Comparison of ENCODE assay signal across 8 cellular contexts in the genomic region with DNA sequence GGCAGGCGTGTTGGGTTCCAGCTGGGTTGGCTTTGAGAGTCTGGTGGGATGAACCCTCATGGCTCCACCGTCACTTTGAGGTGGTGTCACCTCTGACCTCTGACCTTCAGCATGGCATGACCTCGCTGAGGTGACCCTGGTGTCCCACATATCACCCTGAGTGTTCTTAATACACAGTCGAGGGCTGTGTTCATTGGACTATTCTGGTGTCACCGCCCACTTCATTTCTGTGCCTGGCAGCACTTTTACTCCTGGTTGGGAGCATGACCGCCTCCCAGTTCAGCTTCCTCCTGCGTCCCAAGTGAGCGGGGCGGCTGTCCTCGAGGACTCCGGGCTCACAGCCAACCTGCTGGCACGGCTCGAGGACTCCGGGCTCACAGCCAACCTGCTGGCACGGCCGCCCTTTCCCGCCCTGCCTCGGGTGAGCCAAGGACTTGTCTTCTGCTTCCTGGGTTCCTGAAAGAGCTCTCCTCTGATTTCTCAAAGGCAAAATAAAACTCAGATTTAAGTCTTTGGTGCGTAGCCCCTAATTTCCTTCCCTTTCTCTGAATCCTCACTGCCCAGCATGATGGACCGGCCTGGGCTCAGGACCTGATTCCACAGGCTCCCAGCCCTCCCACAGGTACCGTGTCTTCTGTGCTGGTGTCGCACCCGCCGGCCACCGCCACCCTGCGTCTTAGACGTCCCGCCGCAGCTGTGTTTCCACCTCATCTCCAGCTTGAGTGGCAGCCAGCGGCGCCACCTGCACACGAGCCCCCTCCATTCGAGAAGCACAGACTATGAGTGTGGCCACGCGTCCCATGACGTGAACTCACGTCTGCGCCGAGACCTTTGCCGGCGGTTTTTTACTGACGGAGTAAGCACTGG. TPM values are rescaled to one million over a fixed set of nuclear protein-coding genes. Genes with fewer than 3 reads are reported as not detected.
DNase-seq lines count a peak whose midpoint lies in the region; ATAC-seq, FAIRE-seq and TF ChIP-seq lines count a peak whose summit lies in the region.

No MANE protein-coding gene starts in this region.

- no peak overlapping the region for H3K4me3 ChIP-seq in IMR-90 (ENCODE audit: insufficient read depth, low read depth, low read length)
- no peak overlapping the region for H3K4me3 ChIP-seq in epithelial cell of proximal tubule (ENCODE audit: low read depth, low read length)

- POLR2A ChIA-PET in IMR-90 (lab: Charles Lee; ENCODE audit: unreplicated experiment), result no interaction called here

- no peak overlapping the region for H2AK5ac ChIP-seq in IMR-90 (ENCODE audit: low read depth, low read length)

- WGBS in IMR-90 (ENCODE audit: extremely low coverage in 2 of 2, insufficient read length in 1 of 2), 2 experiments, result 85% methylated on average over 25 of the region's 42 CpGs; no CpG with 5 or more reads in 1 of the 2 experiments

- no peak overlapping the region for H2BK5ac ChIP-seq in IMR-90 (ENCODE audit: low read depth, low read length, poor library complexity, severe bottlenecking)

- H3K56ac ChIP-seq in IMR-90 (ENCODE audit: extremely low read depth, insufficient read depth, low read length), result no peak overlapping the region

- H3K4me2 ChIP-seq in IMR-90 (ENCODE audit: low read depth, low read length), result no peak overlapping the region

- H4K8ac ChIP-seq in IMR-90 (ENCODE audit: low read depth in 2 of 2, low read length in 2 of 2), result no peak overlapping the region

- no TSS peak for BruUV-seq in IMR-90 (replicated peaks; lab: Mats Ljungman, UMichigan)

- H2AK9ac ChIP-seq in IMR-90 (replicated peaks; ENCODE audit: low read depth, low read length, poor library complexity), result no peak overlapping the region

- H3K9me3 ChIP-seq in IMR-90 (ENCODE audit: control insufficient read depth, insufficient read depth, low read length), result no peaks in the 10 kb centered on the region

- H3K27ac ChIP-seq in IMR-90 (ENCODE audit: insufficient read depth, low read length), result no peak overlapping the region

- TF ChIP-seq POLR2A in IMR-90 (IDR thresholded peaks at IDR 0.05; ENCODE audit: low read depth, low read length), result no peak

- H2BK15ac ChIP-seq in IMR-90 (ENCODE audit: low read depth, low read length), result no peak overlapping the region

- no peak overlapping the region for H3K4ac ChIP-seq in IMR-90 (ENCODE audit: low read depth, low read length)

- ATAC-seq in IMR-90 (ENCODE audit: low read depth) (peak; percentile 54), GM18867 (IDR thresholded peaks at IDR 0.05; ENCODE audit: unreplicated experiment) (no peak), HG03378 (IDR thresholded peaks at IDR 0.05; ENCODE audit: unreplicated experiment) (no peak)

- no peak for TF ChIP-seq RAD21 in IMR-90 (IDR thresholded peaks at IDR 0.05; ENCODE audit: low read length)

- in situ Hi-C loops in IMR-90 (cut with MboI; ENCODE audit: low sequenced_read_pairs), result no loop called here

- no peak for DNase-seq in IMR-90
- peak; percentile 62 for DNase-seq in RCC 7860 (ENCODE audit: low spot score)
- DNase-seq in epithelial cell of proximal tubule (ENCODE audit: low read depth), result peak; percentile 35
- DNase-seq in myocyte (ENCODE audit: low read depth), result peak; percentile 87
- DNase-seq in NCI-H526 treated with DMSO at 0.1 percent for 48 hours (lab: John Stamatoyannopoulos, UW), result no peak
- no peak for DNase-seq in KG1 (lab: John Stamatoyannopoulos, UW)

- H3K79me1 ChIP-seq in IMR-90 (ENCODE audit: low read depth in 1 of 2, low read length in 2 of 2), result no peaks in the 10 kb centered on the region

- FAIRE-seq in RCC 7860 (lab: Jason Lieb, UNC), result peak; percentile 80

- peaks cover 1% of the 10 kb centered on the region; the same call in 1 of the 2 replicates for H3K36me3 ChIP-seq in IMR-90 (ENCODE audit: control insufficient read depth, insufficient read depth, low read length)

- H2BK20ac ChIP-seq in IMR-90 (ENCODE audit: low read depth, low read length), result no peak overlapping the region

- no peak overlapping the region for H2AFZ ChIP-seq in IMR-90 (replicated peaks; ENCODE audit: low read length, poor library complexity)

- dilution Hi-C loops in IMR-90 (cut with HindIII; ENCODE audit: low sequenced_read_pairs, unreplicated experiment), result no loop called here

- no peak overlapping the region for H4K91ac ChIP-seq in IMR-90 (ENCODE audit: insufficient read depth, low read depth, low read length)

- H3K18ac ChIP-seq in IMR-90 (ENCODE audit: low read depth, low read length), result no peak overlapping the region

- no peak overlapping the region for H3K9ac ChIP-seq in IMR-90 (ENCODE audit: low read depth, low read length)

- CTCF ChIA-PET in IMR-90 (lab: Yijun Ruan, JAX), result no interaction called here

- intact Hi-C loops in IMR-90 (cut with micrococcal nuclease), result no loop called here

- H2BK120ac ChIP-seq in IMR-90 (ENCODE audit: low read depth, low read length), result no peak overlapping the region

- H3K9me1 ChIP-seq in IMR-90 (ENCODE audit: insufficient read depth, low read length), result 0 out of 2 replicates have a peak, but pooled peaks cover 4% of the 10 kb centered on the region

- no peaks in the 10 kb centered on the region for H3K27me3 ChIP-seq in IMR-90 (ENCODE audit: control insufficient read depth, insufficient read depth, low read length)

- peaks cover 2% of the 10 kb centered on the region; the same call in 1 of the 2 replicates for H3K4me1 ChIP-seq in IMR-90 (ENCODE audit: control insufficient read depth, insufficient read depth, low read length)

- H4K5ac ChIP-seq in IMR-90 (ENCODE audit: low read depth, low read length), result no peak overlapping the region

- no peaks in the 10 kb centered on the region; the same call in 1 of the 2 replicates for H4K20me1 ChIP-seq in IMR-90 (ENCODE audit: insufficient read depth, low read length)

- H3K23ac ChIP-seq in IMR-90 (ENCODE audit: low read depth, low read length), result no peak overlapping the region

- no peak for TF ChIP-seq CTCF in IMR-90 (conservative IDR thresholded peaks at IDR 0.05; ENCODE audit: low read depth, low read length)
- no peak for TF ChIP-seq CTCF in epithelial cell of proximal tubule (conservative IDR thresholded peaks at IDR 0.05; ENCODE audit: low read depth, low read length)

- no peak overlapping the region for H3K14ac ChIP-seq in IMR-90 (replicated peaks; ENCODE audit: low read depth, low read length)

TF ChIP-seq in IMR-90, 13 proteins besides CTCF, POLR2A, EP300 and RAD21:
- no peak for TF ChIP-seq CEBPB (IDR thresholded peaks at IDR 0.05; ENCODE audit: low read depth, low read length)
- TF ChIP-seq CHD1 (IDR thresholded peaks at IDR 0.05; ENCODE audit: low read depth, low read length), result no peak
- no peak for TF ChIP-seq MAZ (IDR thresholded peaks at IDR 0.05; ENCODE audit: borderline replicate concordance, low read depth, low read length)
- no peak for TF ChIP-seq NFE2L2 (IDR thresholded peaks at IDR 0.05; ENCODE audit: low read depth, low read length)

RNA-seq across cellular contexts. Expression of gene ATP4B, which starts 10.4 kb away (rescaled TPM):
- total RNA-seq in IMR-90 (2012; rRNA removed), result not detected in 2 replicates
- polyA plus RNA-seq in IMR-90 (2012; rRNA removed), result not detected in 2 replicates
- not detected in 2 replicates for polyA plus RNA-seq in IMR-90 (2012; cell fraction: cytosol; rRNA removed)
- polyA plus RNA-seq in IMR-90 (2012; cell fraction: nucleus; rRNA removed; ENCODE audit: low replicate concordance), result not detected in 2 replicates
- total RNA-seq in epithelial cell of proximal tubule, result not detected in 2 replicates
- not detected in 2 replicates for total RNA-seq in myocyte
- polyA plus RNA-seq in myocyte (2012), result not detected

RNA-seq across cellular contexts. Expression of gene GRK1, which starts 19.4 kb away (rescaled TPM):
- total RNA-seq in IMR-90 (2012; rRNA removed) (not detected in 2 replicates), epithelial cell of proximal tubule (0.06 TPM in 1 of 2 replicates, not detected in the other), myocyte (not detected in 2 replicates)
- not detected in 2 replicates for polyA plus RNA-seq in IMR-90 (2012; rRNA removed)
- polyA plus RNA-seq in IMR-90 (2012; cell fraction: cytosol; rRNA removed), result not detected in 2 replicates
- polyA plus RNA-seq in IMR-90 (2012; cell fraction: nucleus; rRNA removed; ENCODE audit: low replicate concordance), result 0.01 TPM in 1 of 2 replicates, not detected in the other
- polyA plus RNA-seq in myocyte (2012), result 0.03 TPM

Comparison
In these comparisons a context has a peak if more than half of its experiments do, and no peak if none do; other contexts are left out.
1. DNase-seq: peak in RCC 7860 (single experiment), epithelial cell of proximal tubule (single experiment) and myocyte (single experiment); none in IMR-90 (single experiment), NCI-H526 treated with DMSO at 0.1 percent for 48 hours (single experiment) and KG1 (single experiment).